ENCODE assay signal across 13 cellular contexts in genomic region chr3:27677554-27677953, GRCh38. TPM values are rescaled to one million over a fixed set of nuclear protein-coding genes. Genes with fewer than 3 reads are reported as not detected.
DNase-seq lines count a peak whose midpoint lies in the region; ATAC-seq, FAIRE-seq and TF ChIP-seq lines count a peak whose summit lies in the region.
"Had no signal": no experiment of that assay in that cellular context is flagged by ENCODE, and none has a peak within 500 bp of the region (broad histone marks: within the 10 kb centered on the region; RNA-seq: fewer than 3 reads in every experiment).

No MANE protein-coding gene starts in this region.

- H3K36me3 ChIP-seq in astrocyte (ENCODE audit: insufficient read depth, low read length) (no peaks in the 10 kb centered on the region), subcutaneous abdominal adipose tissue (ENCODE audit: control insufficient read depth in 5 of 5, insufficient read depth in 5 of 5, low read length in 5 of 5) (no peaks in the 10 kb centered on the region)

- H3K4me2 ChIP-seq in astrocyte (ENCODE audit: low read length) = peak overlapping the region; percentile 35

- H3K4me1 ChIP-seq in astrocyte (ENCODE audit: insufficient read depth, low read length) = peaks cover 27% of the 10 kb centered on the region
- peaks cover 4 to 28% (median 23%) of the 10 kb centered on the region in 5 donors for H3K4me1 ChIP-seq in subcutaneous abdominal adipose tissue (ENCODE audit: control insufficient read depth in 5 of 5, insufficient read depth in 5 of 5, low read length in 5 of 5)

- no peak for TF ChIP-seq CTCF in HFFc6 (IDR thresholded peaks at IDR 0.05)
- TF ChIP-seq CTCF in astrocyte (IDR thresholded peaks at IDR 0.05; ENCODE audit: insufficient read depth, low read depth, low read length) = no peak

- H3K9me3 Mint-ChIP-seq in HFFc6 (no peaks in the 10 kb centered on the region), astrocyte (ENCODE audit: unreplicated experiment) (peaks cover 1% of the 10 kb centered on the region)

- H3K27ac Mint-ChIP-seq in HFFc6 (peak overlapping the region; percentile 85), astrocyte (ENCODE audit: unreplicated experiment) (peak overlapping the region; percentile 5)

- H3K27me3 Mint-ChIP-seq in HFFc6 (ENCODE audit: insufficient read depth) (no peaks in the 10 kb centered on the region; the same call in none of the 2 replicates), astrocyte (ENCODE audit: low read depth, unreplicated experiment) (no peaks in the 10 kb centered on the region)

- peak overlapping the region; percentile 73 for H3K27ac ChIP-seq in astrocyte (ENCODE audit: low read depth, low read length)
- peak overlapping the region; percentile 82 for H3K27ac ChIP-seq in subcutaneous abdominal adipose tissue (ENCODE audit: low read depth, low read length)

- no peaks in the 10 kb centered on the region for H3K9me3 ChIP-seq in astrocyte (ENCODE audit: insufficient read depth, low read depth, low read length)
- no peaks in the 10 kb centered on the region for H3K9me3 ChIP-seq in subcutaneous abdominal adipose tissue (ENCODE audit: control insufficient read depth in 5 of 5, low read length in 5 of 5)

- no peaks in the 10 kb centered on the region for H3K36me3 Mint-ChIP-seq in HFFc6 (ENCODE audit: low read depth)
- H3K36me3 Mint-ChIP-seq in astrocyte (ENCODE audit: low read depth, unreplicated experiment) = no peaks in the 10 kb centered on the region

- no peaks in the 10 kb centered on the region for H3K79me2 ChIP-seq in astrocyte (ENCODE audit: insufficient read depth, low read length)

- FAIRE-seq in astrocyte (lab: Jason Lieb, UNC) = no peak
- FAIRE-seq: colon had no signal

- peak overlapping the region; percentile 37 for H2AFZ ChIP-seq in astrocyte (ENCODE audit: low read depth, low read length)

- no peaks in the 10 kb centered on the region for H4K20me1 ChIP-seq in astrocyte (ENCODE audit: insufficient read depth, low read length)

- TF ChIP-seq POLR2A in GM18505 (IDR thresholded peaks at IDR 0.05; ENCODE audit: borderline replicate concordance, extremely low read depth, insufficient read depth, insufficient read length) = no peak

- H3K4me1 Mint-ChIP-seq in HFFc6 (ENCODE audit: low read depth) = peaks cover 67% of the 10 kb centered on the region
- H3K4me1 Mint-ChIP-seq in astrocyte (ENCODE audit: low read depth, unreplicated experiment) = peaks cover 3% of the 10 kb centered on the region

- ATAC-seq in left cardiac atrium (peak; percentile 84 to 91), GM18505 (IDR thresholded peaks at IDR 0.05; ENCODE audit: unreplicated experiment) (no peak)
- ATAC-seq: left lobe of liver had no signal

- H3K27me3 ChIP-seq in astrocyte (ENCODE audit: insufficient read depth, low read length) = no peaks in the 10 kb centered on the region
- H3K27me3 ChIP-seq in subcutaneous abdominal adipose tissue (ENCODE audit: control insufficient read depth in 5 of 5, insufficient read depth in 4 of 5, low read length in 5 of 5) = no peaks in the 10 kb centered on the region

- H3K9ac ChIP-seq in astrocyte (ENCODE audit: low read length) (peak overlapping the region; percentile 54), subcutaneous abdominal adipose tissue (ENCODE audit: low read length in 5 of 5) (no peak overlapping the region)

- H3K4me3 ChIP-seq in astrocyte (ENCODE audit: insufficient read depth, low read depth, low read length) = peak overlapping the region; percentile 28
- H3K4me3 ChIP-seq in subcutaneous abdominal adipose tissue (ENCODE audit: low read depth in 1 of 5, low read length in 5 of 5) = no peak overlapping the region

- peak; percentile 87 for DNase-seq in HFFc6
- DNase-seq in astrocyte (ENCODE audit: low read depth) = peak; percentile 94
- no peak for DNase-seq in left cardiac atrium
- no peak for DNase-seq in SW480 (ENCODE audit: low spot score)
- no peak for DNase-seq in GF-D8 (lab: John Stamatoyannopoulos, UW)
- DNase-seq: activated CD8-positive, alpha-beta memory T cell treated with anti-CD3 and anti-CD28 coated beads for 24 hours; NCI-H1417 treated with DMSO at 0.1 percent for 48 hours; stimulated activated CD4-positive, alpha-beta T cell treated with anti-CD3 and anti-CD28 coated beads, Interleukin-15, amount 100 ng/mL, for 24 hours; substantia nigra had no signal

- intact Hi-C loops in left cardiac atrium (cut with DNase I) = loop anchor here in 1 of 2 donors (10.0 kb wide), 1 partner anchor 193 kb away; the partner anchor contains the start of gene SLC4A7

- H3K4me3 Mint-ChIP-seq in HFFc6 = peak overlapping the region; percentile 25
- H3K4me3 Mint-ChIP-seq in astrocyte (ENCODE audit: unreplicated experiment) = no peak overlapping the region

RNA-seq across cellular contexts. Expression of gene EOMES, which starts 44.6 kb away (rescaled TPM):
- total RNA-seq in HFFc6 (2021; fragmentation: NEBNext Ultra II Directional; extraction: Animal tissue kit (Norgen Biotek cat#: 25700)) = not detected
- total RNA-seq in astrocyte = not detected in 2 replicates
- total RNA-seq in left cardiac atrium = under 1 TPM; 0.39 to 0.74 TPM

Comparison
In these comparisons a context has a peak if more than half of its experiments do, and no peak if none do; other contexts are left out.
1. DNase-seq: peak in HFFc6 (single experiment) and astrocyte (single experiment); none in left cardiac atrium (single experiment), SW480 (single experiment) and GF-D8 (single experiment).